8 cellular contexts compared by ENCODE assay signal in the genomic region with DNA sequence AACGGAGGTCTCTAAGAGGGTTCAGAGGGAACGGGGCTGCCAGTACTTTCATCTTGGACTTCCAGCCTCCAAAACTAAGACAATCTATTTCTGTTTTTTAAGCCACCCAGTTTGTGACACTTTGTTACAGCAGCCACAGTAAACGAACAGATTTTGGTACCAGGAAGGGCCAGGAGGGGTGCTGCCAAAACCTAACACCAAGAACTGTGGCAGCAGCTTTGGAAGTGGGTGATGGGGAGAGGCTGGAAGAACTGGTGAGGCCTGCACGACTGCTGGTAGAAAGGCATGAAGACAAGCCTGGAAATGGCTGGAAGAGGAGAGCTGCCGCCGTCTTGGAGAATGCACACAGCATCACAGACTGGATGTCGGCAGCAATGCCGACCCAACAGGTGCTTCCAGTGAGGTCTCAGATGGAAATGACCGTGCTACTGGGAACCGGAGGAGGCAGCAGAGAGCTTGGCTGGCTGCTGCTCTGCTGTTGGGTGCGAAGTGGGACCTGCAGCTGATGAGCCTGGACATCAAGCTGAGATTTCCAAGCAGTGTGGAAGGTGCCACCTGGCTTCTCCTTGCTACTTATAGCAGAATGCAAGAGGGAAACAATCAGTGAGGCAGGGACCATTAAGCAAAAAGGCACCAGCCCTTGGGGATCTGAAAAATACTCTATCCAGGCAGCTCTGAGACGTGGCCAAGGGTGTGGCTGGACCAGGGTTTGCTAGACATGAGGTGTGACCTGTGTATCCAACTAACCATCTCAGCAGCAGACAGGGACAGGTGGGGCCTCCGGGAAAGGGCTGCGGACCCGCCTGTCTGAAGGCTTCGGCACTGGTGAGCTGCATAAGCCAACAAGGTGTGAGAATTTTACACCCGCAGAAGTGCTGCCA. TPM values are rescaled to one million over a fixed set of nuclear protein-coding genes. Genes with fewer than 3 reads are reported as not detected.
DNase-seq lines count a peak whose midpoint lies in the region; ATAC-seq, FAIRE-seq and TF ChIP-seq lines count a peak whose summit lies in the region.

No MANE protein-coding gene starts in this region.

- POLR2A ChIA-PET in A549 (lab: Yijun Ruan, JAX) (interaction anchor here (0.7 to 1.4 kb wide), 9 partner anchors 9 to 64 kb away, joined by 3 to 15 read pairs (median 4); partner anchors contain the start of genes SSNA1, TPRN and TUBB4B), MCF 10A (lab: Yijun Ruan, JAX) (interaction anchor here (0.6 to 1.4 kb wide), 6 partner anchors 11 to 60 kb away, joined by 3 read pairs; partner anchors contain the start of gene TPRN)

- peaks cover 7% of the 10 kb centered on the region for H3K79me1 ChIP-seq in mesenchymal stem cell (replicated peaks; ENCODE audit: low read length, poor library complexity, severe bottlenecking)

- no peak overlapping the region for H2AK5ac ChIP-seq in mesenchymal stem cell (ENCODE audit: low read length, severe bottlenecking)

- no peaks in the 10 kb centered on the region for H3K79me2 ChIP-seq in DOHH2 (ENCODE audit: control insufficient read depth, low read length)

- no TSS peak for BruUV-seq in MCF 10A (replicated peaks; lab: Mats Ljungman, UMichigan)

- peak; percentile 73 to 91 for DNase-seq in A549 (ENCODE audit: low read depth in 1 of 2, low spot score in 1 of 2)
- DNase-seq in NCI-H146 treated with DMSO at 0.1 percent for 48 hours (lab: John Stamatoyannopoulos, UW; ENCODE audit: unreplicated experiment): peak; percentile 31
- DNase-seq in MCF 10A (ENCODE audit: unreplicated experiment): peak; percentile 52
- DNase-seq in mesenchymal stem cell: peak; percentile 32
- no peak for DNase-seq in hippocampal formation (lab: John Stamatoyannopoulos, UW)

- no peak overlapping the region for H2BK15ac ChIP-seq in mesenchymal stem cell (ENCODE audit: low read depth, poor library complexity, severe bottlenecking)

- no peak overlapping the region for H3K23ac ChIP-seq in mesenchymal stem cell (ENCODE audit: low read length in 2 of 2)

- no peaks in the 10 kb centered on the region for H3K27me3 Mint-ChIP-seq in MCF 10A (ENCODE audit: insufficient read depth, unreplicated experiment)

- no peak overlapping the region for H3K4ac ChIP-seq in mesenchymal stem cell (ENCODE audit: low read depth in 1 of 2, low read length in 2 of 2)

- H3K9me3 ChIP-seq in A549 (no peaks in the 10 kb centered on the region), DOHH2 (ENCODE audit: control insufficient read depth, insufficient read depth, low read length) (no peaks in the 10 kb centered on the region), mesenchymal stem cell (ENCODE audit: control insufficient read depth, low read length) (no peaks in the 10 kb centered on the region)

- CTCF ChIA-PET in A549 (lab: Yijun Ruan, JAX): interaction anchor here (0.7 to 16.5 kb wide), 25 partner anchors 12 to 109 kb away, joined by 3 to 156 read pairs (median 4); partner anchors contain the start of genes ANAPC2, RNF224 and SSNA1
- CTCF ChIA-PET in MCF 10A (lab: Yijun Ruan, JAX): interaction anchor here (0.7 kb wide), 2 partner anchors 70 to 429 kb away, joined by 3 read pairs; no protein-coding TSS in a partner anchor

- no peaks in the 10 kb centered on the region for H3K27me3 ChIP-seq in DOHH2 (ENCODE audit: control insufficient read depth, low read length)
- peaks cover 22 to 34% of the 10 kb centered on the region in 2 experiments for H3K27me3 ChIP-seq in mesenchymal stem cell (ENCODE audit: control insufficient read depth in 1 of 2, insufficient read depth in 1 of 2, low read length in 2 of 2)

- H3K36me3 ChIP-seq in DOHH2 (ENCODE audit: control insufficient read depth, low read length): peaks cover 20% of the 10 kb centered on the region
- H3K36me3 ChIP-seq in mesenchymal stem cell (ENCODE audit: control insufficient read depth in 1 of 2, insufficient read depth in 2 of 2, low read depth in 1 of 2, low read length in 2 of 2): peaks cover 31 to 51% of the 10 kb centered on the region in 2 experiments

- H4K8ac ChIP-seq in mesenchymal stem cell (ENCODE audit: low read length): no peak overlapping the region

- TF ChIP-seq EP300 in A549 (IDR thresholded peaks at IDR 0.05): no peak

- no peak overlapping the region for H2AFZ ChIP-seq in mesenchymal stem cell (ENCODE audit: low read depth, low read length)

- no peaks in the 10 kb centered on the region for H3K4me1 Mint-ChIP-seq in MCF 10A (ENCODE audit: insufficient read depth, unreplicated experiment)

- no peak overlapping the region for H3K9ac ChIP-seq in mesenchymal stem cell (ENCODE audit: low read length)

- H3K27ac Mint-ChIP-seq in MCF 10A (ENCODE audit: low read depth, unreplicated experiment): peak overlapping the region; percentile 24

- ATAC-seq in A549 (peak; percentile 78 to 85), HG03460 (IDR thresholded peaks at IDR 0.05; ENCODE audit: unreplicated experiment) (no peak), GM19463 (IDR thresholded peaks at IDR 0.05; ENCODE audit: unreplicated experiment) (no peak)

- no peak overlapping the region for H3K14ac ChIP-seq in mesenchymal stem cell (ENCODE audit: low read length in 2 of 2)

- H3K18ac ChIP-seq in mesenchymal stem cell (ENCODE audit: low read depth in 1 of 2, low read length in 2 of 2): no peak overlapping the region

- H2BK12ac ChIP-seq in mesenchymal stem cell (ENCODE audit: low read length in 2 of 2): no peak overlapping the region

- peaks cover 6% of the 10 kb centered on the region for H3K36me3 Mint-ChIP-seq in MCF 10A (ENCODE audit: insufficient read depth, unreplicated experiment)

- peak; percentile 24 to 48; a peak in 2 of 5 replicates for TF ChIP-seq RAD21 in A549 (conservative IDR thresholded peaks at IDR 0.05 in 1 of 2, IDR thresholded peaks at IDR 0.05 in 1 of 2)

- no peak overlapping the region for H3K4me3 Mint-ChIP-seq in MCF 10A (ENCODE audit: unreplicated experiment)

- H3K4me2 ChIP-seq in A549: no peak overlapping the region
- no peak overlapping the region for H3K4me2 ChIP-seq in DOHH2 (ENCODE audit: low read length)
- H3K4me2 ChIP-seq in mesenchymal stem cell (ENCODE audit: low read length, poor library complexity, severe bottlenecking): no peak overlapping the region

- peak; percentile 93 for FAIRE-seq in A549 (lab: Jason Lieb, UNC)

- 46% methylated on average over 17 of the region's 17 CpGs for WGBS in A549 (ENCODE audit: missing lambda C conversion rate)
- WGBS in mesenchymal stem cell: 67% methylated on average over 17 of the region's 17 CpGs

- no peaks in the 10 kb centered on the region for H3K9me2 ChIP-seq in DOHH2 (replicated peaks; ENCODE audit: control insufficient read depth, low read length)

- no peak for TF ChIP-seq POLR2A in A549 (IDR thresholded peaks at IDR 0.05; ENCODE audit: low read length)

- peaks cover 5% of the 10 kb centered on the region; the same call in 1 of the 2 replicates for H4K20me1 ChIP-seq in DOHH2 (ENCODE audit: control insufficient read depth, insufficient read depth, low read depth, low read length)

- H3K27ac ChIP-seq in A549 (no peak overlapping the region), DOHH2 (ENCODE audit: low read depth, low read length) (no peak overlapping the region), mesenchymal stem cell (ENCODE audit: low read length, poor library complexity, severe bottlenecking) (no peak overlapping the region)

- H3F3A ChIP-seq in DOHH2 (ENCODE audit: control insufficient read depth, insufficient read depth): peaks cover 7% of the 10 kb centered on the region

- H3K4me1 ChIP-seq in A549 (no peaks in the 10 kb centered on the region), DOHH2 (ENCODE audit: control insufficient read depth, low read length) (peaks cover 24% of the 10 kb centered on the region), mesenchymal stem cell (ENCODE audit: control insufficient read depth, insufficient read depth, low read depth, low read length) (peaks cover 7% of the 10 kb centered on the region)

- intact Hi-C loops in MCF 10A (cut with micrococcal nuclease): loop anchor here (10.0 kb wide), 1 partner anchor 48 kb away; the partner anchor contains the start of genes CYSRT1, RNF208 and RNF224

- H2BK5ac ChIP-seq in mesenchymal stem cell (ENCODE audit: low read depth, low read length, poor library complexity, severe bottlenecking): no peak overlapping the region

- H2BK120ac ChIP-seq in mesenchymal stem cell (ENCODE audit: low read depth, low read length): no peak overlapping the region

- TF ChIP-seq CTCF in A549 (IDR thresholded peaks at IDR 0.05) (peak; percentile 54), DOHH2 (IDR thresholded peaks at IDR 0.05; ENCODE audit: low read depth, low read length, poor library complexity, severe bottlenecking) (peak; percentile 55), MCF 10A (IDR thresholded peaks at IDR 0.05; ENCODE audit: unreplicated experiment) (peak; percentile 71)

- no peak overlapping the region for H4K91ac ChIP-seq in mesenchymal stem cell (ENCODE audit: low read length)

- H3K9me3 Mint-ChIP-seq in MCF 10A (ENCODE audit: unreplicated experiment): no peaks in the 10 kb centered on the region

- H3K4me3 ChIP-seq in A549 (no peak overlapping the region), DOHH2 (ENCODE audit: low read length) (no peak overlapping the region), mesenchymal stem cell (ENCODE audit: insufficient read depth in 1 of 2, low read depth in 1 of 2, low read length in 2 of 2) (no peak overlapping the region)

RNA-seq across cellular contexts. Expression of gene TMEM210, which starts 4.7 kb away (rescaled TPM):
- polyA plus RNA-seq in A549 (2011; rRNA removed): not detected in 2 replicates
- not detected in 2 replicates for polyA plus RNA-seq in A549 (2012; cell fraction: cytosol; rRNA removed)
- polyA plus RNA-seq in A549 (2012; cell fraction: nucleus; rRNA removed): 0.24 TPM in 1 of 2 replicates, not detected in the other
- polyA plus RNA-seq in A549 (2017; fragmentation: RNase III; extraction: RNeasy Plus Mini Kit Qiagen cat#74134 plus additional on column Dnase treatment): not detected in 3 replicates
- not detected in 2 replicates for polyA minus RNA-seq in A549 (2011; rRNA and poly(A)+ RNA removed)
- not detected in 2 replicates for total RNA-seq in MCF 10A (2022)
- polyA plus RNA-seq in mesenchymal stem cell (2013, experiment 1 of 2): not detected
- polyA plus RNA-seq in mesenchymal stem cell (2013, experiment 2 of 2): not detected

RNA-seq across cellular contexts. Expression of gene LRRC26, which starts 6.7 kb away (rescaled TPM):
- polyA plus RNA-seq in A549 (2011; rRNA removed) (0.08 and 0.09 TPM in 2 replicates), A549 (2017; fragmentation: RNase III; extraction: RNeasy Plus Mini Kit Qiagen cat#74134 plus additional on column Dnase treatment) (0.80 to 1.2 TPM (median 1.0 TPM) in 3 replicates)
- 1.4 and 2.3 TPM in 2 replicates for polyA plus RNA-seq in A549 (2012; cell fraction: cytosol; rRNA removed)
- 0.81 and 2.7 TPM in 2 replicates for polyA plus RNA-seq in A549 (2012; cell fraction: nucleus; rRNA removed)
- not detected in 2 replicates for polyA minus RNA-seq in A549 (2011; rRNA and poly(A)+ RNA removed)
- total RNA-seq in MCF 10A (2022): not detected in 2 replicates
- not detected for polyA plus RNA-seq in mesenchymal stem cell (2013, experiment 1 of 2)
- not detected for polyA plus RNA-seq in mesenchymal stem cell (2013, experiment 2 of 2)

RNA-seq across cellular contexts. Expression of gene ANAPC2, which starts 11.8 kb away (rescaled TPM):
- polyA plus RNA-seq in A549 (2011; rRNA removed): 17.5 and 22.3 TPM in 2 replicates
- 37.1 and 48.9 TPM in 2 replicates for polyA plus RNA-seq in A549 (2012; cell fraction: cytosol; rRNA removed)
- 202 and 265 TPM in 2 replicates for polyA plus RNA-seq in A549 (2012; cell fraction: nucleus; rRNA removed)
- polyA plus RNA-seq in A549 (2017; fragmentation: RNase III; extraction: RNeasy Plus Mini Kit Qiagen cat#74134 plus additional on column Dnase treatment): 35.4 to 40.7 TPM (median 39.9 TPM) in 3 replicates
- 18.9 and 25.5 TPM in 2 replicates for polyA minus RNA-seq in A549 (2011; rRNA and poly(A)+ RNA removed)
- 42.1 and 43.6 TPM in 2 replicates for total RNA-seq in MCF 10A (2022)
- polyA plus RNA-seq in mesenchymal stem cell (2013, experiment 1 of 2): 17.0 TPM
- 16.5 TPM for polyA plus RNA-seq in mesenchymal stem cell (2013, experiment 2 of 2)

RNA-seq across cellular contexts. Expression of gene SSNA1, which starts 11.9 kb away (rescaled TPM):
- polyA plus RNA-seq in A549 (2011; rRNA removed) (52.6 and 54.1 TPM in 2 replicates), A549 (2017; fragmentation: RNase III; extraction: RNeasy Plus Mini Kit Qiagen cat#74134 plus additional on column Dnase treatment) (89.2 to 102 TPM (median 102 TPM) in 3 replicates)
- polyA plus RNA-seq in A549 (2012; cell fraction: cytosol; rRNA removed): 201 and 204 TPM in 2 replicates
- 122 and 139 TPM in 2 replicates for polyA plus RNA-seq in A549 (2012; cell fraction: nucleus; rRNA removed)
- polyA minus RNA-seq in A549 (2011; rRNA and poly(A)+ RNA removed): 10.9 and 21.7 TPM in 2 replicates
- total RNA-seq in MCF 10A (2022): 81.4 and 82.6 TPM in 2 replicates
- polyA plus RNA-seq in mesenchymal stem cell (2013, experiment 1 of 2): 79.1 TPM
- polyA plus RNA-seq in mesenchymal stem cell (2013, experiment 2 of 2): 79.0 TPM

RNA-seq across cellular contexts. Expression of gene TPRN, which starts 24.0 kb away (rescaled TPM):
- polyA plus RNA-seq in A549 (2011; rRNA removed): 2.1 and 2.4 TPM in 2 replicates
- 4.1 and 5.3 TPM in 2 replicates for polyA plus RNA-seq in A549 (2012; cell fraction: cytosol; rRNA removed)
- polyA plus RNA-seq in A549 (2012; cell fraction: nucleus; rRNA removed): 8.4 and 12.0 TPM in 2 replicates
- 5.3 to 6.5 TPM (median 6.3 TPM) in 3 replicates for polyA plus RNA-seq in A549 (2017; fragmentation: RNase III; extraction: RNeasy Plus Mini Kit Qiagen cat#74134 plus additional on column Dnase treatment)
- 1.7 and 3.1 TPM in 2 replicates for polyA minus RNA-seq in A549 (2011; rRNA and poly(A)+ RNA removed)
- 12.6 and 13.4 TPM in 2 replicates for total RNA-seq in MCF 10A (2022)
- 5.4 TPM for polyA plus RNA-seq in mesenchymal stem cell (2013, experiment 1 of 2)
- 5.8 TPM for polyA plus RNA-seq in mesenchymal stem cell (2013, experiment 2 of 2)

Comparison
In these comparisons a context has a peak if more than half of its experiments do, and no peak if none do; other contexts are left out.
1. ATAC-seq: peak in A549 (2 of 2); none in HG03460 (single experiment) and GM19463 (single experiment).
2. DNase-seq: peak in A549 (2 of 2), NCI-H146 treated with DMSO at 0.1 percent for 48 hours (single experiment), MCF 10A (single experiment) and mesenchymal stem cell (single experiment); none in hippocampal formation (0 of 2).
3. Peak in every context shown above with its lines, with median percentiles within 50 percentile points of each other: CTCF ChIP-seq.